ENCODE assay signal across 15 cellular contexts in genomic region chr16:54048994-54049929, GRCh38.
DNase-seq lines count a peak whose midpoint lies in the region; ATAC-seq and TF ChIP-seq lines count a peak whose summit lies in the region.
"Had no signal": no experiment of that assay in that cellular context is flagged by ENCODE, and none has a peak within 500 bp of the region (broad histone marks: within the 10 kb centered on the region; RNA-seq: fewer than 3 reads in every experiment).

No MANE protein-coding gene starts in this region.

- H3K27ac ChIP-seq in HUES6 (ENCODE audit: low read depth, low read length), result peak overlapping the region; percentile 71
- peak overlapping the region; percentile 7 for H3K27ac ChIP-seq in iPS-18a (ENCODE audit: low read length)
- H3K27ac ChIP-seq: gastroesophageal sphincter, Peyer's patch, sigmoid colon, suprapubic skin, VCaP had no signal

- no peak for TF ChIP-seq POLR2A in lower leg skin (IDR thresholded peaks at IDR 0.05)

- no peaks in the 10 kb centered on the region for H3K9me3 ChIP-seq in HUES6 (ENCODE audit: control insufficient read depth, insufficient read depth, low read depth, low read length)
- H3K9me3 ChIP-seq in iPS-18a (ENCODE audit: control insufficient read depth, low read depth, low read length), result no peaks in the 10 kb centered on the region
- H3K9me3 ChIP-seq: gastroesophageal sphincter, Peyer's patch, sigmoid colon, suprapubic skin had no signal

- ATAC-seq in HG03108 (IDR thresholded peaks at IDR 0.05; ENCODE audit: unreplicated experiment), result no peak
- ATAC-seq: gastroesophageal sphincter had no signal

- H3K27me3 ChIP-seq in HUES6 (ENCODE audit: control insufficient read depth, insufficient read depth, low read length) (no peaks in the 10 kb centered on the region), iPS-18a (ENCODE audit: control insufficient read depth, insufficient read depth, low read length) (peaks cover 3% of the 10 kb centered on the region)
- H3K27me3 ChIP-seq: gastroesophageal sphincter, Peyer's patch, sigmoid colon, suprapubic skin had no signal

- H3K4me1 ChIP-seq in HUES6 (ENCODE audit: control insufficient read depth, insufficient read depth, low read length) (peaks cover 51% of the 10 kb centered on the region), iPS-18a (ENCODE audit: control insufficient read depth, low read depth, low read length) (peaks cover 46% of the 10 kb centered on the region)
- H3K4me1 ChIP-seq: gastroesophageal sphincter, Peyer's patch, sigmoid colon, suprapubic skin had no signal

- TF ChIP-seq CTCF in lower leg skin (IDR thresholded peaks at IDR 0.05), result no peak

- no peaks in the 10 kb centered on the region for H3K36me3 ChIP-seq in HUES6 (ENCODE audit: control insufficient read depth, insufficient read depth, low read length)
- H3K36me3 ChIP-seq in iPS-18a (ENCODE audit: control insufficient read depth, low read depth, low read length), result no peaks in the 10 kb centered on the region
- H3K36me3 ChIP-seq: gastroesophageal sphincter, Peyer's patch, sigmoid colon, suprapubic skin had no signal

- H3K9ac ChIP-seq in HUES6 (ENCODE audit: low read length) (peak overlapping the region; percentile 44), iPS-18a (ENCODE audit: low read length) (no peak overlapping the region)

- H3K4me3 ChIP-seq in HUES6 (ENCODE audit: low read depth, low read length), result no peak overlapping the region; the same call in 1 of the 2 replicates
- no peak overlapping the region for H3K4me3 ChIP-seq in iPS-18a (ENCODE audit: low read length)
- H3K4me3 ChIP-seq in lower leg skin (ENCODE audit: low read depth, poor library complexity, severe bottlenecking), result no peak overlapping the region
- H3K4me3 ChIP-seq: gastroesophageal sphincter, Peyer's patch, sigmoid colon, suprapubic skin had no signal

- intact Hi-C loops in lower leg skin (cut with DNase I; ENCODE audit: low total_unique reads), result no loop called here

- WGBS in lower leg skin, 2 donors, result 82% methylated on average over 10 of the region's 10 CpGs

- DNase-seq in DMS79 (lab: John Stamatoyannopoulos, UW) (peak; percentile 16), NCI-H524 (lab: John Stamatoyannopoulos, UW) (peak; percentile 44 to 83), AG08396 (ENCODE audit: low spot score) (no peak), HPDE6-E6E7 (ENCODE audit: extremely low spot score) (no peak), lower leg skin (ENCODE audit: low spot score in 2 of 2) (no peak)
- DNase-seq: amniotic stem cell, NCI-H526, Peyer's patch, sigmoid colon had no signal

Comparison
In these comparisons a context has a peak if more than half of its experiments do, and no peak if none do; other contexts are left out.
1. DNase-seq: peak in DMS79 (single experiment) and NCI-H524 (2 of 2); none in AG08396 (single experiment), HPDE6-E6E7 (single experiment) and lower leg skin (0 of 2).